8 cellular contexts compared by ENCODE assay signal in genomic region chr15:88622605-88622975, GRCh38. TPM values are rescaled to one million over a fixed set of nuclear protein-coding genes. Genes with fewer than 3 reads are reported as not detected.
DNase-seq lines count a peak whose midpoint lies in the region; TF ChIP-seq lines count a peak whose summit lies in the region.

No MANE protein-coding gene starts in this region.

- TF ChIP-seq CTCF in Calu3 (IDR thresholded peaks at IDR 0.05; ENCODE audit: unreplicated experiment) = no peak
- TF ChIP-seq CTCF in endodermal cell (conservative IDR thresholded peaks at IDR 0.05) = no peak
- no peak for TF ChIP-seq CTCF in parathyroid adenoma (IDR thresholded peaks at IDR 0.05)

- H3K27ac Mint-ChIP-seq in Calu3 (ENCODE audit: unreplicated experiment) = peak overlapping the region; percentile 91
- H3K27ac Mint-ChIP-seq in endodermal cell = no peak overlapping the region

- WGBS in endodermal cell (ENCODE audit: insufficient coverage in 1 of 2, insufficient read length in 1 of 2), 2 experiments = 20 to 34% methylated on average over 2 to 4 of the region's 5 CpGs

- H3K4me3 ChIP-seq in MG63 = peak overlapping the region; percentile 75
- H3K4me3 ChIP-seq in endodermal cell (ENCODE audit: low read length) = peak overlapping the region; percentile 83
- H3K4me3 ChIP-seq in parathyroid adenoma (ENCODE audit: low read depth, low read length) = peak overlapping the region; percentile 78

- H3K9ac ChIP-seq in endodermal cell (ENCODE audit: extremely low read depth, low read length, poor library complexity, severe bottlenecking) = peak overlapping the region; percentile 83
- no peak overlapping the region for H3K9ac ChIP-seq in parathyroid adenoma

- H3K36me3 Mint-ChIP-seq in Calu3 (ENCODE audit: insufficient read depth, unreplicated experiment) = peaks cover 54% of the 10 kb centered on the region
- H3K36me3 Mint-ChIP-seq in endodermal cell (ENCODE audit: low read depth) = peaks cover 44% of the 10 kb centered on the region

- H3K4me3 Mint-ChIP-seq in Calu3 (ENCODE audit: low read depth, unreplicated experiment) (peak overlapping the region; percentile 85), endodermal cell (peak overlapping the region; percentile 89)

- H3K4me1 ChIP-seq in endodermal cell (ENCODE audit: control insufficient read depth, insufficient read depth, low read length) (no peaks in the 10 kb centered on the region), parathyroid adenoma (peaks cover 2% of the 10 kb centered on the region)

- H3K79me2 ChIP-seq in parathyroid adenoma = no peaks in the 10 kb centered on the region

- DNase-seq in Calu3 (no peak), MG63 (no peak), endodermal cell (no peak), G401 (ENCODE audit: low spot score) (no peak), NCI-H510A (lab: John Stamatoyannopoulos, UW) (no peak), mesenteric fat pad (ENCODE audit: low spot score) (no peak)
- DNase-seq in stimulated activated CD4-positive, alpha-beta T cell treated with anti-CD3 and anti-CD28 coated beads, Interleukin-2, amount 100 ng/mL, for 24 hours = no peak

- intact Hi-C loops in Calu3 (cut with micrococcal nuclease; ENCODE audit: unreplicated experiment) = loop anchor here (5.0 kb wide), 1 partner anchor 35 kb away; no protein-coding TSS in a partner anchor

- CTCF ChIA-PET in Calu3 (lab: Charles Lee) = interaction anchor here (0.8 to 1.6 kb wide), 3 partner anchors 13 to 37 kb away, joined by 4 to 9 read pairs (median 4); partner anchors contain the start of gene ISG20

- H3K27ac ChIP-seq in endodermal cell (ENCODE audit: low read depth, low read length) (no peak overlapping the region), parathyroid adenoma (no peak overlapping the region)

- no TSS peak for BruUV-seq in Calu3 (replicated peaks; lab: Mats Ljungman, UMichigan)

- H3K4me1 Mint-ChIP-seq in Calu3 (ENCODE audit: low read depth, unreplicated experiment) (peaks cover 34% of the 10 kb centered on the region), endodermal cell (peaks cover 45% of the 10 kb centered on the region)

- H3K27me3 ChIP-seq in MG63 (no peaks in the 10 kb centered on the region), endodermal cell (ENCODE audit: control insufficient read depth, insufficient read depth, low read length, poor library complexity, severe bottlenecking) (no peaks in the 10 kb centered on the region), parathyroid adenoma (ENCODE audit: control insufficient read depth, insufficient read depth, low read length) (no peaks in the 10 kb centered on the region)

- in situ Hi-C loops in G401 (cut with HindIII; ENCODE audit: low sequenced_read_pairs) = no loop called here

- H3K36me3 ChIP-seq in MG63 (peaks cover 47% of the 10 kb centered on the region), endodermal cell (ENCODE audit: control insufficient read depth, insufficient read depth, low read length) (peaks cover 66% of the 10 kb centered on the region), parathyroid adenoma (ENCODE audit: control insufficient read depth, insufficient read depth, low read length) (no peaks in the 10 kb centered on the region)

- H3K4me2 ChIP-seq in parathyroid adenoma (ENCODE audit: low read length) = peak overlapping the region; percentile 78

- no peaks in the 10 kb centered on the region for H3K9me3 ChIP-seq in MG63
- H3K9me3 ChIP-seq in endodermal cell (ENCODE audit: control insufficient read depth, low read length) = no peaks in the 10 kb centered on the region
- H3K9me3 ChIP-seq in parathyroid adenoma (ENCODE audit: control insufficient read depth, low read length) = no peaks in the 10 kb centered on the region

- no peak overlapping the region for H2AFZ ChIP-seq in parathyroid adenoma

- H3K9me3 Mint-ChIP-seq in Calu3 (ENCODE audit: low read depth, unreplicated experiment) (no peaks in the 10 kb centered on the region), endodermal cell (no peaks in the 10 kb centered on the region)

- no peaks in the 10 kb centered on the region for H3K27me3 Mint-ChIP-seq in Calu3 (ENCODE audit: unreplicated experiment)
- no peaks in the 10 kb centered on the region for H3K27me3 Mint-ChIP-seq in endodermal cell (ENCODE audit: insufficient read depth)

RNA-seq across cellular contexts. Expression of gene AEN, which starts 1.4 kb away (rescaled TPM):
- total RNA-seq in Calu3 (2022) = 34.9 and 43.4 TPM in 2 replicates
- 33.5 and 48.4 TPM in 2 replicates for total RNA-seq in MG63 (2014; rRNA removed; shearing (Covaris generic); ENCODE audit: low replicate concordance)
- total RNA-seq in endodermal cell = 10 to 100 TPM; 64.7 to 76.4 TPM
- polyA plus RNA-seq in endodermal cell (2013, experiment 1 of 2) = 43.9 TPM
- polyA plus RNA-seq in endodermal cell (2013, experiment 2 of 2) = 42.6 TPM
- 112 and 148 TPM in 2 replicates for total RNA-seq in G401 (2014; rRNA removed; shearing (Covaris generic))
- 23.3 TPM for total RNA-seq in mesenteric fat pad

RNA-seq across cellular contexts. Expression of gene ISG20, which starts 16.2 kb away (rescaled TPM):
- total RNA-seq in Calu3 (2022) = 75.6 and 155 TPM in 2 replicates
- total RNA-seq in MG63 (2014; rRNA removed; shearing (Covaris generic); ENCODE audit: low replicate concordance) = 19.2 TPM in 1 of 2 replicates, not detected in the other
- total RNA-seq in endodermal cell = 10 to 100 TPM in 1 of 2 donors, 1 to 10 TPM in 1; 9.3 to 11.4 TPM
- polyA plus RNA-seq in endodermal cell (2013, experiment 1 of 2) = 2.8 TPM
- polyA plus RNA-seq in endodermal cell (2013, experiment 2 of 2) = 1.9 TPM
- 6.6 and 12.5 TPM in 2 replicates for total RNA-seq in G401 (2014; rRNA removed; shearing (Covaris generic))
- total RNA-seq in mesenteric fat pad = 16.2 TPM
